Comparison of ENCODE assay signal across 30 cellular contexts in genomic region chr4:78207951-78208350, GRCh38.
"Had no signal": no experiment of that assay in that cellular context is flagged by ENCODE, and none has a peak within 500 bp of the region (broad histone marks: within the 10 kb centered on the region; RNA-seq: fewer than 3 reads in every experiment).

No MANE protein-coding gene starts in this region.

- H2AFZ ChIP-seq: hepatocyte had no signal

- H3K27me3 ChIP-seq: body of pancreas, dorsolateral prefrontal cortex, gastroesophageal sphincter, hepatocyte, pancreas, right atrium auricular region, stomach, thyroid gland, upper lobe of right lung had no signal

- H3K27ac ChIP-seq: body of pancreas, dorsolateral prefrontal cortex, gastroesophageal sphincter, hepatocyte, pancreas, right atrium auricular region, stomach, thyroid gland, upper lobe of right lung, VCaP had no signal

- H3K36me3 ChIP-seq: gastroesophageal sphincter, pancreas, right atrium auricular region, stomach, thyroid gland, upper lobe of right lung had no signal

- ATAC-seq: activated CD4-positive, CD25-positive, alpha-beta regulatory T cell treated with anti-CD3 and anti-CD28 coated beads, Interleukin-2, amount 50 U/mL, for 24 hours; body of pancreas; effector memory CD8-positive, alpha-beta T cell; gastroesophageal sphincter; left cardiac atrium; left ventricle myocardium superior; pancreas; stimulated activated naive B cell treated with anti-CD40 and anti-IgM and Interleukin-4, amounts not matched to agents 10 μg/mL and 1 μg/mL and 100 μg/mL, for 72 hours; upper lobe of right lung had no signal

- H3K9me3 ChIP-seq: body of pancreas, gastroesophageal sphincter, pancreas, right atrium auricular region, stomach, thyroid gland, upper lobe of right lung had no signal

- H3K27ac Mint-ChIP-seq: activated naive CD8-positive, alpha-beta T cell; effector memory CD8-positive, alpha-beta T cell; stimulated activated naive B cell treated with anti-CD40 and anti-IgM and Interleukin-4, amounts not matched to agents 10 μg/mL and 1 μg/mL and 100 μg/mL, for 72 hours had no signal

- DNase-seq: activated CD4-positive, alpha-beta T cell treated with anti-CD3 and anti-CD28 coated beads for 48 hours; activated CD4-positive, alpha-beta T cell treated with anti-CD3 and anti-CD28 coated beads, Interleukin-2, amount 50 U/mL, for 48 hours; activated CD8-positive, alpha-beta memory T cell treated with anti-CD3 and anti-CD28 coated beads for 24 hours; activated effector memory CD4-positive, alpha-beta T cell treated with Interleukin-2 at 50 U/mL for 16 hours; activated naive CD4-positive, alpha-beta T cell treated with Interleukin-2 at 50 U/mL for 16 hours; anterior cingulate cortex; body of pancreas; dorsolateral prefrontal cortex; effector memory CD8-positive, alpha-beta T cell; left cardiac atrium; left ventricle myocardium superior; naive B cell; nucleus accumbens; pancreas; stimulated activated CD4-positive, alpha-beta T cell treated with anti-CD3 and anti-CD28 coated beads, Interleukin-15, amount 100 ng/mL, for 24 hours; stimulated activated CD4-positive, alpha-beta T cell treated with anti-CD3 and anti-CD28 coated beads, Interleukin-2, amount 100 ng/mL, for 24 hours; stimulated activated naive B cell treated with anti-CD40 and anti-IgM and Interleukin-4, amounts not matched to agents 10 μg/mL and 1 μg/mL and 100 μg/mL, for 72 hours; stomach; thyroid gland; upper lobe of right lung had no signal

- H3K9me3 Mint-ChIP-seq: naive B cell; neural crest cell; stimulated activated naive B cell treated with anti-CD40 and anti-IgM and Interleukin-4, amounts not matched to agents 10 μg/mL and 1 μg/mL and 100 μg/mL, for 72 hours had no signal

- H3K4me1 ChIP-seq: body of pancreas, gastroesophageal sphincter, pancreas, right atrium auricular region, stomach, upper lobe of right lung had no signal

- H3K4me3 Mint-ChIP-seq: activated naive CD8-positive, alpha-beta T cell; effector memory CD8-positive, alpha-beta T cell; naive B cell; neural crest cell; stimulated activated naive B cell treated with anti-CD40 and anti-IgM and Interleukin-4, amounts not matched to agents 10 μg/mL and 1 μg/mL and 100 μg/mL, for 72 hours had no signal

- H3K36me3 Mint-ChIP-seq: activated naive CD8-positive, alpha-beta T cell; naive B cell; stimulated activated naive B cell treated with anti-CD40 and anti-IgM and Interleukin-4, amounts not matched to agents 10 μg/mL and 1 μg/mL and 100 μg/mL, for 72 hours had no signal

- H3K4me1 Mint-ChIP-seq: naive B cell; stimulated activated naive B cell treated with anti-CD40 and anti-IgM and Interleukin-4, amounts not matched to agents 10 μg/mL and 1 μg/mL and 100 μg/mL, for 72 hours had no signal

- H3K4me3 ChIP-seq: body of pancreas, dorsolateral prefrontal cortex, gastroesophageal sphincter, hepatocyte, pancreas, right atrium auricular region, stomach, thyroid gland, upper lobe of right lung had no signal

- H3K4me2 ChIP-seq: hepatocyte had no signal

- FAIRE-seq: endothelial cell of umbilical vein, keratinocyte, TTC549 had no signal
